In the genomic region with DNA sequence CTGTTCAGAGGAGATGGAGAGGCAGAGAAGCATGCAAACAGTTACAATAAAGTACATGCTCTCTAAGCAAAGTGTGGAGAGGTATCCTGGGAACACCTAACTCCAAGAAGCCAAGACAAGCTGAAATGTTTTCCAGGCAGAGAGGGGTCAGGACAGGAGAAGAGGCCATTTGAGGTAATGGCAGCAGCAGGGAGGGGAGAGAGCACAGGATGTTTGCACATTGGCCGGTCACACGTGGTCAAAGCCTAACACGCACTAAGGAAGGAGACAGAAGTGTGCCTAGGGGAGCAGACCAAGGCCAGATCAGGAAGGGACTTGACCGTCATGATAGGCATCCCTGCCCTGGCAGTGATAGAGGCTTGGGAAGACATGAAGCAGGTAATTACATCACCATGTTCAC, we compare ENCODE assay signal across 23 cellular contexts.
A peak's percentile ranks its signal among the peaks of the same experiment; 100 is the strongest.
DNase-seq lines count a peak whose midpoint lies in the region; ATAC-seq, FAIRE-seq and TF ChIP-seq lines count a peak whose summit lies in the region.
"Had no signal": no experiment of that assay in that cellular context is flagged by ENCODE, and none has a peak within 500 bp of the region (broad histone marks: within the 10 kb centered on the region; RNA-seq: fewer than 3 reads in every experiment).

No MANE protein-coding gene starts in this region.

- H3K9me3 ChIP-seq in right lobe of liver = no peaks in the 10 kb centered on the region
- H3K9me3 ChIP-seq: BLaER1, Caco-2, SJSA1 had no signal

- H3K27ac ChIP-seq in dorsolateral prefrontal cortex (peak overlapping the region in 37 of 59 donors; percentile 1 to 69 (median 46)), right lobe of liver (no peak overlapping the region), temporal lobe (ENCODE audit: low read depth, low read length) (peak overlapping the region; percentile 36)
- H3K27ac ChIP-seq: BLaER1, SJSA1 had no signal

- intact Hi-C loops in dorsolateral prefrontal cortex (cut with DNase I) (no loop called here), right lobe of liver (cut with DNase I) (no loop called here)

- H3K36me3 ChIP-seq in right lobe of liver = no peaks in the 10 kb centered on the region
- H3K36me3 ChIP-seq: BLaER1, SJSA1 had no signal

- peaks cover 0 to 5% (median 0%) of the 10 kb centered on the region in 4 donors for H3K4me1 ChIP-seq in right lobe of liver
- H3K4me1 ChIP-seq: BLaER1, Caco-2, SJSA1 had no signal

- H3K27me3 ChIP-seq in dorsolateral prefrontal cortex = no peaks in the 10 kb centered on the region
- H3K27me3 ChIP-seq in right lobe of liver = no peaks in the 10 kb centered on the region
- H3K27me3 ChIP-seq: BLaER1, SJSA1 had no signal

- no peak for FAIRE-seq in frontal cortex (lab: Jason Lieb, UNC)

- TF ChIP-seq CTCF in dorsolateral prefrontal cortex (IDR thresholded peaks at IDR 0.05 in 54 of 56, conservative IDR thresholded peaks at IDR 0.05 in 2 of 56; ENCODE audit: low read depth in 1 of 56, partially characterized antibody in 56 of 56) (no peak), right lobe of liver (IDR thresholded peaks at IDR 0.05) (no peak)

- ATAC-seq in right lobe of liver = peak; percentile 47 to 78 (median 65)
- no peak for ATAC-seq in GM21390 (IDR thresholded peaks at IDR 0.05; ENCODE audit: unreplicated experiment)
- no peak for ATAC-seq in HG02759 (IDR thresholded peaks at IDR 0.05; ENCODE audit: unreplicated experiment)
- ATAC-seq: Right ventricle myocardium inferior had no signal

- H3K4me3 ChIP-seq in dorsolateral prefrontal cortex = no peak overlapping the region
- H3K4me3 ChIP-seq in right lobe of liver = no peak overlapping the region
- H3K4me3 ChIP-seq: BLaER1, SJSA1 had no signal

- WGBS in right lobe of liver (ENCODE audit: insufficient coverage, low coverage, low lambda C conversion rate, missing lambda C conversion rate) = 14% methylated on average over 4 of the region's 4 CpGs

- DNase-seq in HuH-7 (ENCODE audit: low spot score) = peak; percentile 13
- no peak for DNase-seq in dorsolateral prefrontal cortex
- DNase-seq in right lobe of liver = no peak
- DNase-seq in frontal cortex (ENCODE audit: low spot score in 2 of 2) = no peak
- DNase-seq: Caco-2; CD4-positive, alpha-beta T cell; DMS 273 treated with DMSO at 0.1 percent for 48 hours; H7; KBM-7; MM.1S; NCI-H1048; NCI-H146; NCI-H2029 treated with DMSO at 0.1 percent for 48 hours; NCI-H2171; NCI-H345; NCI-H524 treated with DMSO at 0.1 percent for 48 hours; OCI-M1 had no signal

- TF ChIP-seq POLR2A in right lobe of liver (IDR thresholded peaks at IDR 0.05) = no peak

Comparison
In these comparisons a context has a peak if more than half of its experiments do, and no peak if none do; other contexts are left out.
1. H3K27ac ChIP-seq: peak in dorsolateral prefrontal cortex (37 of 59) and temporal lobe (single experiment); none in right lobe of liver (0 of 3).
2. ATAC-seq: peak in right lobe of liver (4 of 4); none in GM21390 (single experiment) and HG02759 (single experiment).